In genomic region chr1:159800177-159800935, GRCh38 we compare ENCODE assay signal across 1 cellular context.
TF ChIP-seq lines count a peak whose summit lies in the region.

No MANE protein-coding gene starts in this region.

TF ChIP-seq in HepG2, 621 proteins besides CTCF, POLR2A, EP300 and RAD21:
- no peak for TF ChIP-seq ZNF615 (CRISPR knock-in tag; IDR thresholded peaks at IDR 0.05; ENCODE audit: borderline replicate concordance)
- no peak for TF ChIP-seq HIVEP1 (CRISPR knock-in tag; IDR thresholded peaks at IDR 0.05)
- no peak for TF ChIP-seq ZNF550 (CRISPR knock-in tag; IDR thresholded peaks at IDR 0.05; ENCODE audit: borderline replicate concordance)
- TF ChIP-seq RARA (CRISPR knock-in tag; IDR thresholded peaks at IDR 0.05) = no peak
- no peak for TF ChIP-seq ASH2L (IDR thresholded peaks at IDR 0.05; ENCODE audit: insufficient read length, low read depth, low read length)
- TF ChIP-seq PRDM15 (CRISPR knock-in tag; IDR thresholded peaks at IDR 0.05) = no peak
- TF ChIP-seq SIX4 (CRISPR knock-in tag; IDR thresholded peaks at IDR 0.05) = no peak
- no peak for TF ChIP-seq ZNF598 (CRISPR knock-in tag; IDR thresholded peaks at IDR 0.05; ENCODE audit: borderline replicate concordance)
- TF ChIP-seq ZSCAN5A (CRISPR knock-in tag; IDR thresholded peaks at IDR 0.05; ENCODE audit: borderline replicate concordance) = no peak
- no peak for TF ChIP-seq ZNF740 (CRISPR knock-in tag; IDR thresholded peaks at IDR 0.05)
- no peak for TF ChIP-seq TBP (CRISPR knock-in tag; IDR thresholded peaks at IDR 0.05)
